In the genomic region with DNA sequence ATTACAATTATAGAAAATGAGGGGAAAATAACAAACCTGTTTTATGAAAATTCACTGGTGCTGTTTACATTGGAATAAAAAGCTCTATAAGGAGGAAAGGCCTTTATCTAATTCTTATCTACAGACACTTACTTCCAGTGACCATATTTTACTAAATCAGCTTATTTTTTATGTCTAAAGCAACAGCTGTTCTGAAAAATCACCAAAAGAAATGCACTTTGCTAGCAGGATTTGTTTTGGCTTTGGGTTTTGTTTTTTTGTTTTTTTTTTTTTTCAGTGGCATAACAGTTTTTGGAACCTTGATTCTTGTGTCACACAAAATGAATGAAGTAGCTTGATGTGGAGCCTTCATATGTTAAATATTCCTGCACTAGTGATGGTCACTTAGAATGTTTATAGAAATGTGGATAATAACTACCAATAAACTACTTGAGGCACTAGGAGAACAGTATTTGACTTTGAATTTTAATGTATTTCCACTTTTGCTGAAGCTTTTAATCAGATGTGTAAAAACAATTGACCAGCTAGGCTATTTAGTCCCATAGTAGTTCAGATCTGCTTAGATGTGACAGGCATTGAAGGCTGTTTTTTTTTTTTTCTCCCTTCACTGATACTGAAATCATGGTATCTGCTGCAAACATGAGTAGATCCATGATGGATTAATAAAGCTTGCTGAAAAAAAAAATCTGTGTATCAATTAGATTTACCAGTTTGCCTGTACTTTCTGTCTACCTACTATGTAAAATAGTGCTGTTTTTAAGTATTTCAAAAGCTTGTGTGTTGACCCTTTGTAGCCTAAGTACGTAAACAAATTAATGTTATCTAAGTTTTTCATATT, we compare ENCODE assay signal across 10 cellular contexts. TPM values are rescaled to one million over a fixed set of nuclear protein-coding genes. Genes with fewer than 3 reads are reported as not detected.
DNase-seq lines count a peak whose midpoint lies in the region; ATAC-seq, FAIRE-seq and TF ChIP-seq lines count a peak whose summit lies in the region.
"Had no signal": no experiment of that assay in that cellular context is flagged by ENCODE, and none has a peak within 500 bp of the region (broad histone marks: within the 10 kb centered on the region; RNA-seq: fewer than 3 reads in every experiment).

No MANE protein-coding gene starts in this region.

- no peak overlapping the region for H3K27ac ChIP-seq in HUES6 (ENCODE audit: low read depth, low read length)
- H3K27ac ChIP-seq in breast epithelium: peak overlapping the region; percentile 52 to 53
- H3K27ac ChIP-seq in keratinocyte (ENCODE audit: control insufficient read depth, insufficient read depth, low read length): no peak overlapping the region
- no peak overlapping the region for H3K27ac ChIP-seq in thoracic aorta

- no peak for TF ChIP-seq POLR2A in breast epithelium (IDR thresholded peaks at IDR 0.05)

- peaks cover 40% of the 10 kb centered on the region for H3K79me2 ChIP-seq in keratinocyte (ENCODE audit: control insufficient read depth, insufficient read depth, low read length)

- DNase-seq in breast epithelium (ENCODE audit: low spot score in 2 of 2) (no peak), keratinocyte (ENCODE audit: low read depth, low spot score) (no peak), thoracic aorta (ENCODE audit: low spot score) (no peak), DMS 273 treated with DMSO at 0.1 percent for 48 hours (lab: John Stamatoyannopoulos, UW) (no peak), NCI-H187 treated with DMSO at 0.1 percent for 48 hours (lab: John Stamatoyannopoulos, UW) (no peak)
- DNase-seq: activated CD4-positive, alpha-beta T cell treated with anti-CD3 and anti-CD28 coated beads, Interleukin-2, amount 50 U/mL, for 1 hour; activated naive CD4-positive, alpha-beta T cell treated with anti-CD3 and anti-CD28 coated beads, Interleukin-2, amount 50 U/mL, for 16 hours; retina had no signal

- H3K9me1 ChIP-seq in keratinocyte (ENCODE audit: control insufficient read depth, extremely low read depth, insufficient read depth, low read length): no peaks in the 10 kb centered on the region

- dilution Hi-C loops in keratinocyte (cut with MboI; ENCODE audit: extremely low pct_ligation_motif_present, low sequenced_read_pairs): loop anchor here (25.0 kb wide), 1 partner anchor 572 kb away; no protein-coding TSS in a partner anchor

- peak overlapping the region; percentile 51 for H3K4me3 ChIP-seq in HUES6 (ENCODE audit: low read depth, low read length)
- H3K4me3 ChIP-seq in breast epithelium: peak overlapping the region; percentile 65 to 89 (median 86)
- H3K4me3 ChIP-seq in keratinocyte (ENCODE audit: control insufficient read depth in 2 of 3, extremely low read depth in 1 of 3, insufficient read depth in 2 of 3, low read depth in 1 of 3, low read length in 3 of 3): peak overlapping the region; percentile 13 to 77 (median 56)
- H3K4me3 ChIP-seq in thoracic aorta: peak overlapping the region; percentile 13

- H4K20me1 ChIP-seq in keratinocyte (ENCODE audit: control insufficient read depth, extremely low read depth, insufficient read depth, low read length): no peaks in the 10 kb centered on the region

- H2AFZ ChIP-seq in keratinocyte (ENCODE audit: control insufficient read depth, low read length): no peak overlapping the region

- H3K4me2 ChIP-seq in keratinocyte (ENCODE audit: control insufficient read depth, extremely low read depth, insufficient read depth, low read depth, low read length): peak overlapping the region; percentile 82

- H3K4me1 ChIP-seq in HUES6 (ENCODE audit: control insufficient read depth, insufficient read depth, low read length) (peaks cover 3% of the 10 kb centered on the region; the same call in 1 of the 2 replicates), breast epithelium (no peaks in the 10 kb centered on the region), keratinocyte (ENCODE audit: control insufficient read depth, extremely low read depth, insufficient read depth, low read length) (peaks cover 8% of the 10 kb centered on the region), thoracic aorta (ENCODE audit: control insufficient read depth in 1 of 2, low read depth in 2 of 2) (peaks cover 0 to 7% of the 10 kb centered on the region in 2 donors)

- no peaks in the 10 kb centered on the region for H3K27me3 ChIP-seq in HUES6 (ENCODE audit: control insufficient read depth, insufficient read depth, low read length)
- H3K27me3 ChIP-seq in breast epithelium: no peaks in the 10 kb centered on the region
- H3K27me3 ChIP-seq in keratinocyte (ENCODE audit: control insufficient read depth, extremely low read depth, insufficient read depth, low read length): no peaks in the 10 kb centered on the region
- H3K27me3 ChIP-seq in thoracic aorta (replicated peaks; ENCODE audit: insufficient read depth): no peaks in the 10 kb centered on the region

- TF ChIP-seq CTCF in breast epithelium (IDR thresholded peaks at IDR 0.05) (no peak), keratinocyte (optimal IDR thresholded peaks at IDR 0.05 in 1 of 3, IDR thresholded peaks at IDR 0.05 in 1 of 3, conservative IDR thresholded peaks at IDR 0.05 in 1 of 3; ENCODE audit: extremely low read depth in 1 of 3, insufficient read depth in 2 of 3, low read length in 3 of 3) (no peak), thoracic aorta (IDR thresholded peaks at IDR 0.05) (no peak)

- 0 out of 2 replicates have a peak, but pooled peaks cover 4% of the 10 kb centered on the region for H3K36me3 ChIP-seq in HUES6 (ENCODE audit: control insufficient read depth, insufficient read depth, low read length)
- no peaks in the 10 kb centered on the region for H3K36me3 ChIP-seq in breast epithelium
- H3K36me3 ChIP-seq in keratinocyte (ENCODE audit: control insufficient read depth in 2 of 2, extremely low read depth in 1 of 2, insufficient read depth in 2 of 2, low read length in 2 of 2): no peaks in the 10 kb centered on the region
- H3K36me3 ChIP-seq in thoracic aorta: no peaks in the 10 kb centered on the region

- H3K9me3 ChIP-seq in HUES6 (ENCODE audit: control insufficient read depth, insufficient read depth, low read depth, low read length) (no peaks in the 10 kb centered on the region), breast epithelium (no peaks in the 10 kb centered on the region), keratinocyte (ENCODE audit: control insufficient read depth, low read depth, low read length) (no peaks in the 10 kb centered on the region), thoracic aorta (no peaks in the 10 kb centered on the region)

- H3K9ac ChIP-seq in HUES6 (ENCODE audit: low read length): no peak overlapping the region
- peak overlapping the region; percentile 55 for H3K9ac ChIP-seq in keratinocyte (ENCODE audit: control insufficient read depth, extremely low read depth, insufficient read depth, low read length)

- FAIRE-seq in keratinocyte (lab: Jason Lieb, UNC): peak; percentile 5

- ATAC-seq in thoracic aorta (ENCODE audit: insufficient number of reproducible peaks, low FRiP score, low read depth): no peak
- ATAC-seq in GM18502 (IDR thresholded peaks at IDR 0.05; ENCODE audit: poor library complexity, unreplicated experiment): no peak

- intact Hi-C loops in breast epithelium (cut with DNase I; ENCODE audit: low total_unique reads): no loop called here

RNA-seq across cellular contexts. Expression of gene ARL4A, which starts 2.8 kb away (rescaled TPM):
- total RNA-seq in breast epithelium (100 to 1,000 TPM in 1 of 3 donors, 10 to 100 TPM in 2; 28.5 to 165 (median 51.1) TPM), thoracic aorta (10 to 100 TPM; 13.1 to 21.0 TPM)
- polyA plus RNA-seq in keratinocyte: 9.5 to 17.1 TPM (median 13.6 TPM) in 3 replicates
- polyA plus RNA-seq in keratinocyte (2011; ENCODE audit: low read depth): 49.0 TPM
- polyA plus RNA-seq in keratinocyte (2011; cell fraction: cytosol; rRNA removed): 11.4 and 20.1 TPM in 2 replicates
- polyA plus RNA-seq in keratinocyte (2011; cell fraction: nucleus; rRNA removed): 10.4 and 12.5 TPM in 2 replicates
- polyA plus RNA-seq in keratinocyte (2012; ENCODE audit: low replicate concordance): 12.9 and 38.0 TPM in 2 replicates
- polyA minus RNA-seq in keratinocyte: 2.9 to 12.4 TPM (median 8.9 TPM) in 3 replicates
- 5.6 TPM for polyA minus RNA-seq in keratinocyte (2011; cell fraction: cytosol; rRNA and poly(A)+ RNA removed)
- polyA minus RNA-seq in keratinocyte (2011; cell fraction: nucleus; rRNA and poly(A)+ RNA removed): 3.4 and 6.0 TPM in 2 replicates

Comparison
In these comparisons a context has a peak if more than half of its experiments do, and no peak if none do; other contexts are left out.
1. H3K27ac ChIP-seq: peak in breast epithelium (2 of 2); none in HUES6 (single experiment), keratinocyte (single experiment) and thoracic aorta (0 of 2).
2. H3K4me3 ChIP-seq: peak in every context shown above with its lines; median percentile 86 in breast epithelium; 56 in keratinocyte; 51 in HUES6; 13 in thoracic aorta.